14 cellular contexts compared by ENCODE assay signal in genomic region chr6:10532392-10532791, GRCh38. TPM values are rescaled to one million over a fixed set of nuclear protein-coding genes. Genes with fewer than 3 reads are reported as not detected.
DNase-seq lines count a peak whose midpoint lies in the region; ATAC-seq and TF ChIP-seq lines count a peak whose summit lies in the region.
"Had no signal": no experiment of that assay in that cellular context is flagged by ENCODE, and none has a peak within 500 bp of the region (broad histone marks: within the 10 kb centered on the region; RNA-seq: fewer than 3 reads in every experiment).

No MANE protein-coding gene starts in this region.

- H3K4me1 ChIP-seq in left ventricle myocardium inferior (peaks cover 66% of the 10 kb centered on the region), OCI-LY1 (ENCODE audit: insufficient read depth, low read length, severe bottlenecking) (peaks cover 75% of the 10 kb centered on the region), aorta (ENCODE audit: control insufficient read depth in 1 of 2, insufficient read depth in 2 of 2, low read length in 2 of 2) (peaks cover 0 to 11% of the 10 kb centered on the region in 2 donors), foreskin keratinocyte (no peaks in the 10 kb centered on the region)

- intact Hi-C loops in left ventricle myocardium inferior (cut with micrococcal nuclease) = no loop called here
- intact Hi-C loops in Right ventricle myocardium superior (cut with DNase I) = no loop called here
- intact Hi-C loops in aorta (cut with DNase I) = no loop called here

- peaks cover 3% of the 10 kb centered on the region for H3K36me3 Mint-ChIP-seq in endothelial cell (ENCODE audit: low read depth, unreplicated experiment)

- no peak overlapping the region for H2AFZ ChIP-seq in OCI-LY1 (ENCODE audit: low read length)

- peak overlapping the region; percentile 84 for H3K27ac Mint-ChIP-seq in endothelial cell (ENCODE audit: unreplicated experiment)

- H3K9ac ChIP-seq in OCI-LY1 (ENCODE audit: low read length) = peak overlapping the region; percentile 81

- no peak for TF ChIP-seq CTCF in left ventricle myocardium inferior (IDR thresholded peaks at IDR 0.05; ENCODE audit: borderline replicate concordance)
- no peak for TF ChIP-seq CTCF in OCI-LY1 (IDR thresholded peaks at IDR 0.05; ENCODE audit: low read length)
- no peak for TF ChIP-seq CTCF in endothelial cell (IDR thresholded peaks at IDR 0.05; ENCODE audit: unreplicated experiment)
- no peak for TF ChIP-seq CTCF in foreskin keratinocyte (conservative IDR thresholded peaks at IDR 0.05)

- H3K27ac ChIP-seq in left ventricle myocardium inferior (replicated peaks) (peak overlapping the region; percentile 34), OCI-LY1 (ENCODE audit: low read depth, low read length, poor library complexity, severe bottlenecking) (peak overlapping the region; percentile 95), aorta (ENCODE audit: low read depth in 1 of 2, low read length in 2 of 2) (peak overlapping the region in 1 of 2 donors; percentile 23), foreskin keratinocyte (no peak overlapping the region)
- H3K27ac ChIP-seq: pancreas had no signal

- 50 to 54% methylated on average over 8 of the region's 8 CpGs for WGBS in aorta, 2 donors

- peaks cover 39% of the 10 kb centered on the region for H3K79me2 ChIP-seq in OCI-LY1 (ENCODE audit: insufficient read depth, low read length)

- no peak overlapping the region for H3K4me3 Mint-ChIP-seq in endothelial cell (ENCODE audit: unreplicated experiment)

- no peaks in the 10 kb centered on the region for H3K27me3 ChIP-seq in left ventricle myocardium inferior (ENCODE audit: low read depth)
- H3K27me3 ChIP-seq in OCI-LY1 (ENCODE audit: insufficient read depth, low read length) = no peaks in the 10 kb centered on the region
- H3K27me3 ChIP-seq in aorta (ENCODE audit: control insufficient read depth in 1 of 2, insufficient read depth in 2 of 2, low read length in 1 of 2) = no peaks in the 10 kb centered on the region
- H3K27me3 ChIP-seq in foreskin keratinocyte = no peaks in the 10 kb centered on the region
- H3K27me3 ChIP-seq: pancreas, spleen had no signal

- H3K9me3 Mint-ChIP-seq in endothelial cell (ENCODE audit: unreplicated experiment) = no peaks in the 10 kb centered on the region

- H3K27me3 Mint-ChIP-seq in endothelial cell (ENCODE audit: unreplicated experiment) = peaks cover 6% of the 10 kb centered on the region

- ATAC-seq in Right ventricle myocardium superior (ENCODE audit: poor library complexity) (no peak), aorta (ENCODE audit: low FRiP score) (no peak), foreskin keratinocyte (no peak), HG02678 (IDR thresholded peaks at IDR 0.05; ENCODE audit: unreplicated experiment) (no peak), esophagus mucosa (no peak)
- ATAC-seq: pancreas had no signal

- H3F3A ChIP-seq in OCI-LY1 (ENCODE audit: insufficient read depth, low read length) = peaks cover 9% of the 10 kb centered on the region; the same call in 1 of the 2 replicates

- no peaks in the 10 kb centered on the region for H4K20me1 ChIP-seq in OCI-LY1 (ENCODE audit: insufficient read depth, low read length)

- H3K4me2 ChIP-seq in OCI-LY1 (ENCODE audit: low read length) = peak overlapping the region; percentile 98

- H3K4me3 ChIP-seq in left ventricle myocardium inferior = peak overlapping the region; percentile 55
- H3K4me3 ChIP-seq in OCI-LY1 (ENCODE audit: low read depth, low read length, poor library complexity, severe bottlenecking) = peak overlapping the region; percentile 90
- peak overlapping the region; percentile 50 to 62 for H3K4me3 ChIP-seq in aorta (ENCODE audit: low read length in 2 of 2)
- H3K4me3 ChIP-seq: pancreas had no signal

- no peaks in the 10 kb centered on the region for H3K9me2 ChIP-seq in OCI-LY1 (ENCODE audit: low read depth, low read length)

- H3K36me3 ChIP-seq in left ventricle myocardium inferior (no peaks in the 10 kb centered on the region), OCI-LY1 (ENCODE audit: insufficient read depth, low read length) (peaks cover 9% of the 10 kb centered on the region; the same call in 1 of the 2 replicates), aorta (ENCODE audit: control insufficient read depth in 1 of 2, insufficient read depth in 2 of 2, low read length in 1 of 2) (no peaks in the 10 kb centered on the region)
- H3K36me3 ChIP-seq: pancreas, spleen had no signal

- H3K9me3 ChIP-seq in left ventricle myocardium inferior (replicated peaks) (no peaks in the 10 kb centered on the region), OCI-LY1 (ENCODE audit: low read length) (no peaks in the 10 kb centered on the region), aorta (ENCODE audit: control insufficient read depth, low read length) (no peaks in the 10 kb centered on the region)
- H3K9me3 ChIP-seq: pancreas, spleen had no signal

- H3K4me1 Mint-ChIP-seq in endothelial cell (ENCODE audit: unreplicated experiment) = peaks cover 46% of the 10 kb centered on the region

- DNase-seq in left ventricle myocardium inferior (no peak), Right ventricle myocardium superior (no peak), endothelial cell (ENCODE audit: low spot score) (no peak), aorta (no peak), foreskin keratinocyte (no peak)
- DNase-seq: activated CD4-positive, alpha-beta T cell treated with anti-CD3 and anti-CD28 coated beads for 48 hours; activated T-cell treated with anti-CD3 and anti-CD28 coated beads, Interleukin-2, amount 50 U/mL, for 48 hours; NCI-H1105 treated with DMSO at 0.1 percent for 48 hours; NCI-H2227 treated with DMSO at 0.1 percent for 48 hours; pancreas; spleen had no signal

RNA-seq across cellular contexts. Expression of gene GCNT2, which starts 11.2 kb away (rescaled TPM):
- total RNA-seq in left ventricle myocardium inferior (49.0 TPM), Right ventricle myocardium superior (37.1 TPM), endothelial cell (ENCODE audit: unreplicated experiment) (71.1 TPM), aorta (10 to 100 TPM; 14.6 to 18.6 TPM), foreskin keratinocyte (2.3 and 3.0 TPM in 2 replicates), esophagus mucosa (8.1 TPM)
- polyA plus RNA-seq in aorta (1 to 10 TPM; 3.4 to 3.9 TPM), foreskin keratinocyte (0.64 and 0.84 TPM in 2 replicates)
